In the genomic region with DNA sequence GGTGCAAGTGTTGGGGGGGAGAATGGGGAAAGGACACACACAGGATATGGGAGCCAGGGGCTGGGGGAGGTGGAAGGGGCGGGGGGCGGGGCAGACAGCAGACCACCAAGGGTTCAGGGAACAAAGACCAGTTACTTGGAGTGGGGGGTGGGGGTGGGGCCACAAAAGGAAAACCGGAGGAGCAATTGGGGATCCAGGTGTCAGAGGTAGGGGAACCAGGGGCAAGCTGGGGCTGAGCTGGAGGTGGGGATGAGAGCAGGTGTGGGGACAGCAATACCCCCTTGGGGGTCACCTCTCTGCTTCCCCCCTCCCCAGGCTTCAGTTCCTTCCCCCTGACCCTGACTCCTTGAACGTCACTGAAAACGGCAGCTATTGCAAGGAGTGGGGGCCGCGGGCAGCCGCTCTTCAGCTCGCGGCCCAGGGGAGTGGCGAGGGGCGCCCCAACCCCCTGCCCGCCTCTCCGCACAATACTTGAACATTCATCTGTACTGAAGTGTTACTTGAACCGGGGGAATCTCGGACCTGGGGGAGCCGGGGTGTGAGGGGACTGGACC, we compare ENCODE assay signal across 1 cellular context.
TF ChIP-seq lines count a peak whose summit lies in the region.

No MANE protein-coding gene starts in this region.

TF ChIP-seq in GM23338, 12 proteins besides CTCF, POLR2A, EP300 and RAD21:
- TF ChIP-seq JUNB (IDR thresholded peaks at IDR 0.05; ENCODE audit: unreplicated experiment) = no peak
- TF ChIP-seq, protein P1, sequence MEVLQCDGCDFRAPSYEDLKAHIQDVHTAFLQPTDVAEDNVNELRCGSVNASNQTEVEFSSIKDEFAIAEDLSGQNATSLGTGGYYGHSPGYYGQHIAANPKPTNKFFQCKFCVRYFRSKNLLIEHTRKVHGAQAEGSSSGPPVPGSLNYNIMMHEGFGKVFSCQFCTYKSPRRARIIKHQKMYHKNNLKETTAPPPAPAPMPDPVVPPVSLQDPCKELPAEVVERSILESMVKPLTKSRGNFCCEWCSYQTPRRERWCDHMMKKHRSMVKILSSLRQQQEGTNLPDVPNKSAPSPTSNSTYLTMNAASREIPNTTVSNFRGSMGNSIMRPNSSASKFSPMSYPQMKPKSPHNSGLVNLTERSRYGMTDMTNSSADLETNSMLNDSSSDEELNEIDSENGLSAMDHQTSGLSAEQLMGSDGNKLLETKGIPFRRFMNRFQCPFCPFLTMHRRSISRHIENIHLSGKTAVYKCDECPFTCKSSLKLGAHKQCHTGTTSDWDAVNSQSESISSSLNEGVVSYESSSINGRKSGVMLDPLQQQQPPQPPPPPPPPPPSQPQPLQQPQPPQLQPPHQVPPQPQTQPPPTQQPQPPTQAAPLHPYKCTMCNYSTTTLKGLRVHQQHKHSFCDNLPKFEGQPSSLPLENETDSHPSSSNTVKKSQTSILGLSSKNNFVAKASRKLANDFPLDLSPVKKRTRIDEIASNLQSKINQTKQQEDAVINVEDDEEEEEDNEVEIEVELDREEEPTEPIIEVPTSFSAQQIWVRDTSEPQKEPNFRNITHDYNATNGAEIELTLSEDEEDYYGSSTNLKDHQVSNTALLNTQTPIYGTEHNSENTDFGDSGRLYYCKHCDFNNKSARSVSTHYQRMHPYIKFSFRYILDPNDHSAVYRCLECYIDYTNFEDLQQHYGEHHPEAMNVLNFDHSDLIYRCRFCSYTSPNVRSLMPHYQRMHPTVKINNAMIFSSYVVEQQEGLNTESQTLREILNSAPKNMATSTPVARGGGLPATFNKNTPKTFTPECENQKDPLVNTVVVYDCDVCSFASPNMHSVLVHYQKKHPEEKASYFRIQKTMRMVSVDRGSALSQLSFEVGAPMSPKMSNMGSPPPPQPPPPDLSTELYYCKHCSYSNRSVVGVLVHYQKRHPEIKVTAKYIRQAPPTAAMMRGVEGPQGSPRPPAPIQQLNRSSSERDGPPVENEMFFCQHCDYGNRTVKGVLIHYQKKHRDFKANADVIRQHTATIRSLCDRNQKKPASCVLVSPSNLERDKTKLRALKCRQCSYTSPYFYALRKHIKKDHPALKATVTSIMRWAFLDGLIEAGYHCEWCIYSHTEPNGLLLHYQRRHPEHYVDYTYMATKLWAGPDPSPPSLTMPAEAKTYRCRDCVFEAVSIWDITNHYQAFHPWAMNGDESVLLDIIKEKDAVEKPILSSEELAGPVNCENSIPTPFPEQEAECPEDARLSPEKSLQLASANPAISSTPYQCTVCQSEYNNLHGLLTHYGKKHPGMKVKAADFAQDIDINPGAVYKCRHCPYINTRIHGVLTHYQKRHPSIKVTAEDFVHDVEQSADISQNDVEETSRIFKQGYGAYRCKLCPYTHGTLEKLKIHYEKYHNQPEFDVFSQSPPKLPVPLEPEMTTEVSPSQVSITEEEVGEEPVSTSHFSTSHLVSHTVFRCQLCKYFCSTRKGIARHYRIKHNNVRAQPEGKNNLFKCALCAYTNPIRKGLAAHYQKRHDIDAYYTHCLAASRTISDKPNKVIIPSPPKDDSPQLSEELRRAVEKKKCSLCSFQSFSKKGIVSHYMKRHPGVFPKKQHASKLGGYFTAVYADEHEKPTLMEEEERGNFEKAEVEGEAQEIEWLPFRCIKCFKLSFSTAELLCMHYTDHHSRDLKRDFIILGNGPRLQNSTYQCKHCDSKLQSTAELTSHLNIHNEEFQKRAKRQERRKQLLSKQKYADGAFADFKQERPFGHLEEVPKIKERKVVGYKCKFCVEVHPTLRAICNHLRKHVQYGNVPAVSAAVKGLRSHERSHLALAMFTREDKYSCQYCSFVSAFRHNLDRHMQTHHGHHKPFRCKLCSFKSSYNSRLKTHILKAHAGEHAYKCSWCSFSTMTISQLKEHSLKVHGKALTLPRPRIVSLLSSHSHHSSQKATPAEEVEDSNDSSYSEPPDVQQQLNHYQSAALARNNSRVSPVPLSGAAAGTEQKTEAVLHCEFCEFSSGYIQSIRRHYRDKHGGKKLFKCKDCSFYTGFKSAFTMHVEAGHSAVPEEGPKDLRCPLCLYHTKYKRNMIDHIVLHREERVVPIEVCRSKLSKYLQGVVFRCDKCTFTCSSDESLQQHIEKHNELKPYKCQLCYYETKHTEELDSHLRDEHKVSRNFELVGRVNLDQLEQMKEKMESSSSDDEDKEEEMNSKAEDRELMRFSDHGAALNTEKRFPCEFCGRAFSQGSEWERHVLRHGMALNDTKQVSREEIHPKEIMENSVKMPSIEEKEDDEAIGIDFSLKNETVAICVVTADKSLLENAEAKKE (CRISPR knock-in tag; IDR thresholded peaks at IDR 0.05) = no peak
- no peak; the same call in 1 of the 2 replicates for TF ChIP-seq POLR2AphosphoS5 (IDR thresholded peaks at IDR 0.05; ENCODE audit: low read depth)
- TF ChIP-seq, protein P2, sequence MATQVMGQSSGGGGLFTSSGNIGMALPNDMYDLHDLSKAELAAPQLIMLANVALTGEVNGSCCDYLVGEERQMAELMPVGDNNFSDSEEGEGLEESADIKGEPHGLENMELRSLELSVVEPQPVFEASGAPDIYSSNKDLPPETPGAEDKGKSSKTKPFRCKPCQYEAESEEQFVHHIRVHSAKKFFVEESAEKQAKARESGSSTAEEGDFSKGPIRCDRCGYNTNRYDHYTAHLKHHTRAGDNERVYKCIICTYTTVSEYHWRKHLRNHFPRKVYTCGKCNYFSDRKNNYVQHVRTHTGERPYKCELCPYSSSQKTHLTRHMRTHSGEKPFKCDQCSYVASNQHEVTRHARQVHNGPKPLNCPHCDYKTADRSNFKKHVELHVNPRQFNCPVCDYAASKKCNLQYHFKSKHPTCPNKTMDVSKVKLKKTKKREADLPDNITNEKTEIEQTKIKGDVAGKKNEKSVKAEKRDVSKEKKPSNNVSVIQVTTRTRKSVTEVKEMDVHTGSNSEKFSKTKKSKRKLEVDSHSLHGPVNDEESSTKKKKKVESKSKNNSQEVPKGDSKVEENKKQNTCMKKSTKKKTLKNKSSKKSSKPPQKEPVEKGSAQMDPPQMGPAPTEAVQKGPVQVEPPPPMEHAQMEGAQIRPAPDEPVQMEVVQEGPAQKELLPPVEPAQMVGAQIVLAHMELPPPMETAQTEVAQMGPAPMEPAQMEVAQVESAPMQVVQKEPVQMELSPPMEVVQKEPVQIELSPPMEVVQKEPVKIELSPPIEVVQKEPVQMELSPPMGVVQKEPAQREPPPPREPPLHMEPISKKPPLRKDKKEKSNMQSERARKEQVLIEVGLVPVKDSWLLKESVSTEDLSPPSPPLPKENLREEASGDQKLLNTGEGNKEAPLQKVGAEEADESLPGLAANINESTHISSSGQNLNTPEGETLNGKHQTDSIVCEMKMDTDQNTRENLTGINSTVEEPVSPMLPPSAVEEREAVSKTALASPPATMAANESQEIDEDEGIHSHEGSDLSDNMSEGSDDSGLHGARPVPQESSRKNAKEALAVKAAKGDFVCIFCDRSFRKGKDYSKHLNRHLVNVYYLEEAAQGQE (IDR thresholded peaks at IDR 0.05; ENCODE audit: unreplicated experiment) = no peak
- TF ChIP-seq, protein P3, sequence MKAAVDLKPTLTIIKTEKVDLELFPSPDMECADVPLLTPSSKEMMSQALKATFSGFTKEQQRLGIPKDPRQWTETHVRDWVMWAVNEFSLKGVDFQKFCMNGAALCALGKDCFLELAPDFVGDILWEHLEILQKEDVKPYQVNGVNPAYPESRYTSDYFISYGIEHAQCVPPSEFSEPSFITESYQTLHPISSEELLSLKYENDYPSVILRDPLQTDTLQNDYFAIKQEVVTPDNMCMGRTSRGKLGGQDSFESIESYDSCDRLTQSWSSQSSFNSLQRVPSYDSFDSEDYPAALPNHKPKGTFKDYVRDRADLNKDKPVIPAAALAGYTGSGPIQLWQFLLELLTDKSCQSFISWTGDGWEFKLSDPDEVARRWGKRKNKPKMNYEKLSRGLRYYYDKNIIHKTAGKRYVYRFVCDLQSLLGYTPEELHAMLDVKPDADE (IDR thresholded peaks at IDR 0.05) = 0 out of 2 replicates have a peak, but pooled peaks have one; percentile 26
- no peak for TF ChIP-seq NANOG (IDR thresholded peaks at IDR 0.05; ENCODE audit: borderline replicate concordance)
- no peak for TF ChIP-seq CREB1 (CRISPR knock-in tag; IDR thresholded peaks at IDR 0.05; ENCODE audit: low read depth)
